ENCODE assay signal across 10 cellular contexts in genomic region chr12:2053675-2054070, GRCh38. TPM values are rescaled to one million over a fixed set of nuclear protein-coding genes. Genes with fewer than 3 reads are reported as not detected.
DNase-seq lines count a peak whose midpoint lies in the region; ATAC-seq and TF ChIP-seq lines count a peak whose summit lies in the region.
"Had no signal": no experiment of that assay in that cellular context is flagged by ENCODE, and none has a peak within 500 bp of the region (broad histone marks: within the 10 kb centered on the region; RNA-seq: fewer than 3 reads in every experiment).

No MANE protein-coding gene starts in this region.

- no peak for TF ChIP-seq POLR2A in heart left ventricle (IDR thresholded peaks at IDR 0.05)

- H3K27ac ChIP-seq in heart left ventricle (peak overlapping the region; percentile 54 to 93 (median 88)), mesodermal cell (ENCODE audit: low read depth, low read length, severe bottlenecking) (no peak overlapping the region), aorta (ENCODE audit: low read depth in 1 of 2, low read length in 2 of 2) (peak overlapping the region; percentile 66 to 88), PC-9 (no peak overlapping the region)
- H3K27ac ChIP-seq: HL-60 had no signal

- no peaks in the 10 kb centered on the region for H3K79me2 ChIP-seq in PC-9 (ENCODE audit: low read depth)

- H3K9me3 ChIP-seq in heart left ventricle (no peaks in the 10 kb centered on the region), mesodermal cell (ENCODE audit: control insufficient read depth, low read length) (no peaks in the 10 kb centered on the region), aorta (ENCODE audit: control insufficient read depth, low read length) (no peaks in the 10 kb centered on the region), PC-9 (ENCODE audit: insufficient read depth, low read depth) (no peaks in the 10 kb centered on the region)

- POLR2A ChIA-PET in PC-9 (lab: Charles Lee; ENCODE audit: unreplicated experiment): no interaction called here

- no peaks in the 10 kb centered on the region for H4K20me1 ChIP-seq in PC-9 (ENCODE audit: insufficient read depth)

- BruUV-seq in PC-9 (replicated peaks; lab: Mats Ljungman, UMichigan): no TSS peak

- H3K4me3 ChIP-seq in heart left ventricle (peak overlapping the region; percentile 55 to 92 (median 68)), mesodermal cell (ENCODE audit: extremely low read depth, insufficient read depth, low read length, poor library complexity, severe bottlenecking) (peak overlapping the region; percentile 53), aorta (ENCODE audit: low read length in 2 of 2) (peak overlapping the region; percentile 56 to 95), PC-9 (no peak overlapping the region)

- CTCF ChIA-PET in PC-9 (lab: Charles Lee): no interaction called here

- H3K9me2 ChIP-seq in PC-9 (ENCODE audit: insufficient read depth): no peaks in the 10 kb centered on the region

- H2AFZ ChIP-seq in PC-9: no peak overlapping the region

- H3K4me1 ChIP-seq in heart left ventricle (peaks cover 0 to 67% (median 24%) of the 10 kb centered on the region in 12 donors), mesodermal cell (ENCODE audit: control insufficient read depth, insufficient read depth, low read length, poor library complexity, severe bottlenecking) (peaks cover 9% of the 10 kb centered on the region), aorta (ENCODE audit: control insufficient read depth in 1 of 2, insufficient read depth in 2 of 2, low read length in 2 of 2) (no peaks in the 10 kb centered on the region), PC-9 (replicated peaks; ENCODE audit: insufficient read depth) (no peaks in the 10 kb centered on the region)

- WGBS in heart left ventricle, 4 donors: 2 to 16% (median 7%) methylated on average over 27 to 60 of the region's 60 CpGs
- 0 to 1% methylated on average over 26 to 28 of the region's 60 CpGs for WGBS in mesodermal cell (ENCODE audit: insufficient coverage in 2 of 2), 2 experiments
- WGBS in aorta, 2 donors: 0% methylated on average over 55 to 60 of the region's 60 CpGs

- ATAC-seq in heart left ventricle (peak in 1 of 4 donors; percentile 8), Right ventricle myocardium inferior (no peak), aorta (ENCODE audit: low FRiP score) (no peak), HG02970 (IDR thresholded peaks at IDR 0.05; ENCODE audit: low FRiP score, unreplicated experiment) (no peak)

- DNase-seq in heart left ventricle: peak in 2 of 5 donors; percentile 52 to 56
- DNase-seq in Right ventricle myocardium inferior (ENCODE audit: missing footprints): no peak
- peak; percentile 63 for DNase-seq in ecto neural progenitor cell (ENCODE audit: low spot score)
- peak in 1 of 2 donors; percentile 84 for DNase-seq in aorta
- DNase-seq in PC-9: no peak
- DNase-seq in NCI-H2196 (lab: John Stamatoyannopoulos, UW; ENCODE audit: unreplicated experiment): no peak
- DNase-seq: CD8-positive, alpha-beta T cell had no signal

- H3F3A ChIP-seq in PC-9 (ENCODE audit: insufficient read depth, low read depth): no peaks in the 10 kb centered on the region

- no peak overlapping the region for H3K4me2 ChIP-seq in PC-9

- H3K27me3 ChIP-seq in heart left ventricle (peaks cover 0 to 52% (median 0%) of the 10 kb centered on the region in 9 donors), aorta (ENCODE audit: control insufficient read depth in 1 of 2, insufficient read depth in 2 of 2, low read length in 1 of 2) (no peaks in the 10 kb centered on the region), PC-9 (ENCODE audit: insufficient read depth, low read depth) (peaks cover 61% of the 10 kb centered on the region)

- intact Hi-C loops in heart left ventricle (cut with DNase I) (loop anchor here in 7 of 10 donors (1.0 to 10.0 kb wide), 12 partner anchors 109 to 731 kb away; no protein-coding TSS in a partner anchor), Right ventricle myocardium inferior (cut with DNase I) (loop anchor here (5.0 kb wide), 1 partner anchor 81 kb away; no protein-coding TSS in a partner anchor), aorta (cut with DNase I) (loop anchor here (5.0 kb wide), 2 partner anchors 214 to 529 kb away; no protein-coding TSS in a partner anchor), PC-9 (cut with micrococcal nuclease; ENCODE audit: unreplicated experiment) (no loop called here)

- H3K36me3 ChIP-seq in heart left ventricle (peaks cover 0 to 26% (median 0%) of the 10 kb centered on the region in 9 donors), mesodermal cell (ENCODE audit: control insufficient read depth, insufficient read depth, low read length) (no peaks in the 10 kb centered on the region), aorta (ENCODE audit: control insufficient read depth in 1 of 2, insufficient read depth in 2 of 2, low read length in 1 of 2) (no peaks in the 10 kb centered on the region), PC-9 (ENCODE audit: low read depth) (no peaks in the 10 kb centered on the region)

- TF ChIP-seq CTCF in heart left ventricle (IDR thresholded peaks at IDR 0.05): no peak
- TF ChIP-seq CTCF in PC-9 (conservative IDR thresholded peaks at IDR 0.05): no peak

RNA-seq across cellular contexts. Expression of gene CACNA1C, which starts 0.9 kb away (rescaled TPM):
- total RNA-seq in heart left ventricle: 100 to 1,000 TPM in 8 of 9 donors, 10 to 100 TPM in 1; 77.6 to 196 (median 165) TPM
- 10 to 100 TPM; 41.9 to 68.2 TPM for polyA plus RNA-seq in heart left ventricle
- 171 TPM for total RNA-seq in Right ventricle myocardium inferior
- polyA plus RNA-seq in mesodermal cell (2013, experiment 1 of 2): 8.0 TPM
- polyA plus RNA-seq in mesodermal cell (2013, experiment 2 of 2): 8.2 TPM
- total RNA-seq in aorta: 100 to 1,000 TPM in 1 of 2 donors, 10 to 100 TPM in 1; 70.4 to 114 TPM
- 10 to 100 TPM in 1 of 2 donors, 1 to 10 TPM in 1; 4.3 to 22.1 TPM for polyA plus RNA-seq in aorta
- not detected in 2 replicates for total RNA-seq in PC-9 (2021)

RNA-seq across cellular contexts. Expression of gene DCP1B, which starts 49.4 kb away (rescaled TPM):
- total RNA-seq in heart left ventricle (1 to 10 TPM; 1.4 to 5.4 (median 2.4) TPM), Right ventricle myocardium inferior (2.4 TPM), aorta (10 to 100 TPM; 14.5 to 16.9 TPM), PC-9 (2021) (6.2 and 6.8 TPM in 2 replicates)
- polyA plus RNA-seq in heart left ventricle (1 to 10 TPM; 1.3 to 5.7 TPM), aorta (10 to 100 TPM in 1 of 2 donors, 1 to 10 TPM in 1; 8.0 to 10.0 TPM)
- 32.3 TPM for polyA plus RNA-seq in mesodermal cell (2013, experiment 1 of 2)
- polyA plus RNA-seq in mesodermal cell (2013, experiment 2 of 2): 28.8 TPM

Comparison
In these comparisons a context has a peak if more than half of its experiments do, and no peak if none do; other contexts are left out.
1. H3K27ac ChIP-seq: peak in heart left ventricle (12 of 12) and aorta (2 of 2); none in mesodermal cell (single experiment) and PC-9 (single experiment).
2. RNA of gene CACNA1C, which starts 0.9 kb away (total RNA-seq): 171 TPM in Right ventricle myocardium inferior (single experiment), 77.6 to 196 TPM in heart left ventricle and 70.4 to 114 TPM in aorta; not detected in PC-9; every median in the first group is over 10 times any median in the second.